Comparison of ENCODE assay signal across 9 cellular contexts in the genomic region with DNA sequence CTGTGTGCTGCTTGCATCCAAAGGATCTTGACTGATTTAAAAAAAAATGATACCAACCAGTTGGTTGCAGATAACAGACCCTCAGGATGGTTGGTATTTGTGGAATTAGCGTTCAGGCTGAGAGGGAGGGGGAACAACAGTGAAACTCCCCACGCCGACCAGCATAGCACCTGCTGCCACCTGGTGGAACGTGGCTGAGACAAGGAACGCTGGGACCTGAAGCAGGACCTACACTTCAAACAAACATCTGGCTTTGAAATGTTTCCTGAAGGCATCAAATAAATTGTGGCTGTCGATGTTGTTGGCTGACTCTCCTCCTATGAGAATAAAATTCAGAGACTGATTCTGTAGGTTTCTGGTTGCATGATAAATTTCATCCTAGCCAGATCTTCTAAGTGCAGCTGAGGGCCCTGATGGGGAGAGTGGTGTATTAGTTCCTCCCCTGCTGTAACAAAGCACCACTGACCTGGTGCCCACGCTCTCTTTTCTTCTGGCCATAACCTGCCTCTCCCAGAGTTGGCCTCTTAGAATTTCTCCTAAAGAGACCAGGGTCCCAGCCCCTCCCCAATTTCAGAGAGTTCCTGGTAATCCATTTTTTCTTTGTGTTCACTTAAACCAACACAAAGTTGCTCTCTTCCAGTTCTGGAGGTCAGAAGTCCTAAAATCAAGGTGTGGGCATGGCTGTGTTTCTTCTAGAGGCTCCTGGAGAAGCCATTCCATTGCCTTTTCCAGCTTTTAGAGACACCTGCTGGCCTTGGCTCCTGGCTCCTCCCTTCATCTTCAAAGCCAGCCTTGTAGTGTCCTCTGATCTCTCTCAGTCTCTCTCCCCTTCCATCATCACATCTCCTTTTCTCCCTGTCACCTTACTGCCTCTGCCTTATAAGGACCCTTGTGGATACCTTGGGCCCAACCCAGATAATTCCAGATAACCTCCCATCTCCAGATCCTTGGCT. TPM values are rescaled to one million over a fixed set of nuclear protein-coding genes. Genes with fewer than 3 reads are reported as not detected.
DNase-seq lines count a peak whose midpoint lies in the region; ATAC-seq, FAIRE-seq and TF ChIP-seq lines count a peak whose summit lies in the region.
"Had no signal": no experiment of that assay in that cellular context is flagged by ENCODE, and none has a peak within 500 bp of the region (broad histone marks: within the 10 kb centered on the region; RNA-seq: fewer than 3 reads in every experiment).

No MANE protein-coding gene starts in this region.

- H3K4me3 Mint-ChIP-seq in T-helper 2 cell treated with Interferon-gamma antibody and Interleukin-4, amounts not matched to agents 5 μg/mL and 100 μg/mL, for 36 hours, result no peak overlapping the region

- no peaks in the 10 kb centered on the region for H3K27me3 ChIP-seq in mammary epithelial cell (ENCODE audit: insufficient read depth, low read length)

- no peak for FAIRE-seq in RCC 7860 (lab: Jason Lieb, UNC)

- CTCF ChIA-PET in mammary epithelial cell (lab: Charles Lee; ENCODE audit: low non-redundant PET), result no interaction called here

- H2AFZ ChIP-seq in mammary epithelial cell (ENCODE audit: low read depth, low read length), result no peak overlapping the region

- peaks cover 15% of the 10 kb centered on the region for H3K36me3 Mint-ChIP-seq in T-helper 2 cell treated with Interferon-gamma antibody and Interleukin-4, amounts not matched to agents 5 μg/mL and 100 μg/mL, for 36 hours (ENCODE audit: low read depth)

- intact Hi-C loops in mammary epithelial cell (cut with micrococcal nuclease), result loop anchor here (1.0 kb wide), 2 partner anchors 27 to 77 kb away; no protein-coding TSS in a partner anchor

- peak; percentile 91 for ATAC-seq in left lobe of liver
- ATAC-seq in HG03196 (IDR thresholded peaks at IDR 0.05; ENCODE audit: unreplicated experiment), result no peak

- peaks cover 2% of the 10 kb centered on the region for H3K4me1 Mint-ChIP-seq in T-helper 2 cell treated with Interferon-gamma antibody and Interleukin-4, amounts not matched to agents 5 μg/mL and 100 μg/mL, for 36 hours (ENCODE audit: low read depth)

- peaks cover 25% of the 10 kb centered on the region for H3K27me3 Mint-ChIP-seq in T-helper 2 cell treated with Interferon-gamma antibody and Interleukin-4, amounts not matched to agents 5 μg/mL and 100 μg/mL, for 36 hours (ENCODE audit: low read depth)

- no peak overlapping the region for H3K27ac ChIP-seq in mammary epithelial cell (ENCODE audit: insufficient read depth, low read depth, low read length)
- H3K27ac ChIP-seq: SJCRH30 had no signal

- peak; percentile 76 to 83 for TF ChIP-seq CTCF in mammary epithelial cell (conservative IDR thresholded peaks at IDR 0.05 in 1 of 2, IDR thresholded peaks at IDR 0.05 in 1 of 2; ENCODE audit: extremely low read depth in 1 of 2, insufficient read depth in 1 of 2, low read depth in 1 of 2, low read length in 2 of 2)

- no peak overlapping the region for H3K27ac Mint-ChIP-seq in T-helper 2 cell treated with Interferon-gamma antibody and Interleukin-4, amounts not matched to agents 5 μg/mL and 100 μg/mL, for 36 hours

- no peaks in the 10 kb centered on the region for H3K9me3 ChIP-seq in mammary epithelial cell (replicated peaks; ENCODE audit: insufficient read depth, low read length)
- H3K9me3 ChIP-seq: SJCRH30 had no signal

- no peak overlapping the region for H3K4me2 ChIP-seq in mammary epithelial cell (ENCODE audit: insufficient read depth, low read depth, low read length)

- 7% methylated on average over 7 of the region's 7 CpGs for WGBS in mammary epithelial cell (ENCODE audit: low coverage, missing lambda C conversion rate)

- no peak overlapping the region for H3K4me3 ChIP-seq in mammary epithelial cell (replicated peaks in 1 of 3; ENCODE audit: insufficient read depth in 1 of 3, low read depth in 2 of 3, low read length in 3 of 3)
- H3K4me3 ChIP-seq: SJCRH30 had no signal

- H3K79me2 ChIP-seq in mammary epithelial cell (ENCODE audit: insufficient read depth, low read length), result no peaks in the 10 kb centered on the region

- no peaks in the 10 kb centered on the region for H3K36me3 ChIP-seq in mammary epithelial cell (ENCODE audit: insufficient read depth, low read length)
- H3K36me3 ChIP-seq: SJCRH30 had no signal

- in situ Hi-C loops in mammary epithelial cell (cut with MboI; ENCODE audit: low sequenced_read_pairs in 2 of 2), result no loop called here

- no peaks in the 10 kb centered on the region for H3K4me1 ChIP-seq in mammary epithelial cell (ENCODE audit: insufficient read depth, low read length)
- H3K4me1 ChIP-seq: SJCRH30 had no signal

- no TSS peak for BruUV-seq in mammary epithelial cell (replicated peaks; lab: Mats Ljungman, UMichigan)

- DNase-seq in D341Med (ENCODE audit: low spot score), result peak; percentile 70
- DNase-seq in HT-29 (ENCODE audit: low spot score), result peak; percentile 63
- DNase-seq in T-helper 2 cell treated with Interferon-gamma antibody and Interleukin-4, amounts not matched to agents 5 μg/mL and 100 μg/mL, for 36 hours (ENCODE audit: low spot score), result peak; percentile 15
- peak; percentile 28 for DNase-seq in mammary epithelial cell
- DNase-seq in left lobe of liver (ENCODE audit: low spot score), result no peak
- DNase-seq in stimulated activated naive CD4-positive, alpha-beta T cell treated with Interleukin-2 at 50 U/mL for 16 hours (lab: John Stamatoyannopoulos, UW), result peak; percentile 21
- DNase-seq in RCC 7860 (ENCODE audit: low spot score), result no peak

- H4K20me1 ChIP-seq in mammary epithelial cell (ENCODE audit: insufficient read depth, low read length), result no peaks in the 10 kb centered on the region

- dilution Hi-C loops in mammary epithelial cell (cut with HindIII; ENCODE audit: low sequenced_read_pairs), result no loop called here

- no peaks in the 10 kb centered on the region for H3K9me3 Mint-ChIP-seq in T-helper 2 cell treated with Interferon-gamma antibody and Interleukin-4, amounts not matched to agents 5 μg/mL and 100 μg/mL, for 36 hours

- H3K9ac ChIP-seq in mammary epithelial cell (ENCODE audit: insufficient read depth, low read length), result no peak overlapping the region

RNA-seq across cellular contexts. Expression of gene APOL2, which starts 17.3 kb away (rescaled TPM):
- 16.0 and 20.8 TPM in 2 replicates for total RNA-seq in HT-29 (2014; rRNA removed; shearing (Covaris generic))
- total RNA-seq in mammary epithelial cell (10 to 100 TPM; 16.8 to 24.3 TPM), left lobe of liver (44.4 TPM)
- polyA plus RNA-seq in mammary epithelial cell, result 9.5 TPM
- 36.0 TPM for polyA minus RNA-seq in mammary epithelial cell

RNA-seq across cellular contexts. Expression of gene APOL4, which starts 20.5 kb away (rescaled TPM):
- 0.65 TPM in 1 of 2 replicates, not detected in the other for total RNA-seq in HT-29 (2014; rRNA removed; shearing (Covaris generic))
- total RNA-seq in mammary epithelial cell (under 1 TPM in 1 of 2 donors, not detected in 1; 0.26 TPM), left lobe of liver (0.60 TPM)
- polyA plus RNA-seq in mammary epithelial cell, result not detected
- not detected for polyA minus RNA-seq in mammary epithelial cell

RNA-seq across cellular contexts. Expression of gene APOL1, which starts 30.9 kb away (rescaled TPM):
- total RNA-seq in HT-29 (2014; rRNA removed; shearing (Covaris generic)), result 8.4 and 15.2 TPM in 2 replicates
- total RNA-seq in mammary epithelial cell (1 to 10 TPM in 1 of 2 donors, under 1 TPM in 1; 0.26 to 1.2 TPM), left lobe of liver (99.8 TPM)
- polyA plus RNA-seq in mammary epithelial cell, result 0.34 TPM
- polyA minus RNA-seq in mammary epithelial cell, result not detected

Comparison
In these comparisons a context has a peak if more than half of its experiments do, and no peak if none do; other contexts are left out.
1. DNase-seq: peak in D341Med (single experiment), HT-29 (single experiment), T-helper 2 cell treated with Interferon-gamma antibody and Interleukin-4, amounts not matched to agents 5 μg/mL and 100 μg/mL, for 36 hours (single experiment), mammary epithelial cell (single experiment) and stimulated activated naive CD4-positive, alpha-beta T cell treated with Interleukin-2 at 50 U/mL for 16 hours (single experiment); none in left lobe of liver (single experiment) and RCC 7860 (single experiment).